ENCODE assay signal across 20 cellular contexts in genomic region chr12:132392389-132393244, GRCh38.
"Had no signal": no experiment of that assay in that cellular context is flagged by ENCODE, and none has a peak within 500 bp of the region (broad histone marks: within the 10 kb centered on the region; RNA-seq: fewer than 3 reads in every experiment).

No MANE protein-coding gene starts in this region.

- ATAC-seq: activated T-cell treated with anti-CD3 and anti-CD28 coated beads, Interleukin-2, amount 50 U/mL, for 4 hours; gastrocnemius medialis; heart left ventricle; stimulated activated memory B cell treated with anti-CD40 and anti-IgM and Interleukin-4, amounts not matched to agents 10 μg/mL and 1 μg/mL and 100 μg/mL, for 72 hours had no signal

- DNase-seq: activated CD4-positive, alpha-beta T cell treated with anti-CD3 and anti-CD28 coated beads, Interleukin-2, amount 50 U/mL, for 1 hour; activated CD8-positive, alpha-beta memory T cell treated with anti-CD3 and anti-CD28 coated beads, Interleukin-2, amount 50 U/mL, for 4 hours; activated naive CD4-positive, alpha-beta T cell treated with anti-CD3 and anti-CD28 coated beads, Interleukin-2, amount 50 U/mL, for 16 hours; activated T-cell treated with anti-CD3 and anti-CD28 coated beads, Interleukin-2, amount 50 U/mL, for 4 hours; gastrocnemius medialis; immature natural killer cell; kidney glomerular epithelial cell; left ventricle myocardium inferior; stimulated activated CD4-positive, alpha-beta T cell treated with anti-CD3 and anti-CD28 coated beads, Interleukin-4, amount 100 ng/mL, for 24 hours; T1000; thyroid gland had no signal

- H3K9me3 Mint-ChIP-seq: activated T-cell treated with anti-CD3 and anti-CD28 coated beads, Interleukin-2, amount 50 U/mL, for 4 hours; central memory CD8-positive, alpha-beta T cell; immature natural killer cell had no signal

- H3K4me1 Mint-ChIP-seq: central memory CD8-positive, alpha-beta T cell; immature natural killer cell had no signal

- H3K4me1 ChIP-seq: ascending aorta, gastrocnemius medialis, heart left ventricle, left ventricle myocardium inferior, right lobe of liver, thyroid gland had no signal

- H3K27ac Mint-ChIP-seq: immature natural killer cell; stimulated activated memory B cell treated with anti-CD40 and anti-IgM and Interleukin-4, amounts not matched to agents 10 μg/mL and 1 μg/mL and 100 μg/mL, for 72 hours had no signal

- H3K4me3 Mint-ChIP-seq: activated T-cell treated with anti-CD3 and anti-CD28 coated beads, Interleukin-2, amount 50 U/mL, for 4 hours; central memory CD8-positive, alpha-beta T cell; immature natural killer cell; stimulated activated memory B cell treated with anti-CD40 and anti-IgM and Interleukin-4, amounts not matched to agents 10 μg/mL and 1 μg/mL and 100 μg/mL, for 72 hours had no signal

- H3K27ac ChIP-seq: ascending aorta, coronary artery, gastrocnemius medialis, heart left ventricle, left ventricle myocardium inferior, ovary, right lobe of liver, thyroid gland had no signal

- H3K4me2 ChIP-seq: smooth muscle cell had no signal

- H3K9me3 ChIP-seq: ascending aorta, gastrocnemius medialis, heart left ventricle, left ventricle myocardium inferior, ovary, right lobe of liver, thyroid gland had no signal

- H3K36me3 Mint-ChIP-seq: immature natural killer cell; stimulated activated memory B cell treated with anti-CD40 and anti-IgM and Interleukin-4, amounts not matched to agents 10 μg/mL and 1 μg/mL and 100 μg/mL, for 72 hours had no signal

- FAIRE-seq: endometrium had no signal

- H3K4me3 ChIP-seq: ascending aorta, coronary artery, gastrocnemius medialis, heart left ventricle, left ventricle myocardium inferior, ovary, right lobe of liver, smooth muscle cell, thyroid gland had no signal
